ENCODE assay signal across 8 cellular contexts in the genomic region with DNA sequence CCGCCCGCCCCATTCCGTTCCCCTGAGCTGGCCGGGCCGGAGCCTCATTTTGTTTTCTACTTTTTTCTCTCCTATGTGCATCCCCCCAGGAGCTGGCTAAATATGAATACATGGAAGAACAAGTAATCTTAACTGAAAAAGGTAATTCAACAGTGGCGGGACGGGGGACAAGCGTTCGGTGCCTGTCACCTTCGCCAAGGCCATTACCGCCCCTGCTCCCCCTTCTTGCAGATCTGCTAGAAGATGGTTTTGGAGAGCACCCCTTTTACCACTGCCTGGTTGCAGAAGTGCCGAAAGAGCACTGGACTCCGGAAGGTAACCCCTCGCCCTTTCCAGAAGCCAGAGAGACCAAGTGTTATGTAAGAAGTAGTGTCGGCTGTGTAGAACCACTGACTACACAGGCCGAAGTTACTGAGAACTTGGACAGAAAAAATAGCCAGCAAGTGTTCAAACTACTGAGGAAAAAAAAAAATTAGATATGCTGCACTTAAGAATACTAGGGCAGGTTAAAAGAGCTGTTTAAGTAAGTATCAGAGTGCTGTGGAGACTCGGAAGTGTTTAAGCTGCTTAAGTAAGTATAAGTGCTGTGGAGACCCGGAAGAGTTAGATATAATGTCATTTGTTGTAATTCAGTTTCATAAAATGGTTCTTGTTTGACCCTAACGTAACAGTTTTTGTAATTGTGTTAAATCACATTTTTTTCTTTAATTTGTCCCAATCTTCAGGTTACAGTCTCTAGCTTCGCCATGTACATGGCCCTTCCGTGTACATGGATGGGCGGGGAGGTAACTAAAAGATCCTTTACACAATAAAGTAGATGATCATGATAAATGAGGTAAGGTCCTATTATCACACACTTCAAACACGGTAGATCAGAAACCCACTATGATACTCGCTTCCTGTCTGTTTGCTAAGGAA. TPM values are rescaled to one million over a fixed set of nuclear protein-coding genes. Genes with fewer than 3 reads are reported as not detected.
DNase-seq lines count a peak whose midpoint lies in the region; ATAC-seq and TF ChIP-seq lines count a peak whose summit lies in the region.

No MANE protein-coding gene starts in this region.

- H3K4ac ChIP-seq in H9 (ENCODE audit: low read depth, low read length): no peak overlapping the region

- H3K27ac ChIP-seq in H9 (ENCODE audit: insufficient read length, low read depth, low read length) (no peak overlapping the region), SK-N-MC (no peak overlapping the region)

- H3K4me3 ChIP-seq in SK-N-MC (peak overlapping the region; percentile 86), epithelial cell of esophagus (ENCODE audit: low read length) (peak overlapping the region; percentile 83)

- peak overlapping the region; percentile 97 to 98 for H3K4me3 Mint-ChIP-seq in H9
- peak overlapping the region; percentile 99 for H3K4me3 Mint-ChIP-seq in nephron progenitor cell

- H3K9ac ChIP-seq in H9 (ENCODE audit: extremely low read depth, insufficient read length, low read length) (peak overlapping the region; percentile 94), SK-N-MC (ENCODE audit: insufficient read length) (peak overlapping the region; percentile 28)

- peaks cover 3% of the 10 kb centered on the region for H3K23me2 ChIP-seq in H9 (ENCODE audit: insufficient read length, low read depth, low read length, poor library complexity, severe bottlenecking)

- no peak overlapping the region for H2BK15ac ChIP-seq in H9 (ENCODE audit: low read depth, low read length)

- H3K4me1 Mint-ChIP-seq in H9: peaks cover 24 to 26% of the 10 kb centered on the region in 2 experiments
- H3K4me1 Mint-ChIP-seq in nephron progenitor cell: peaks cover 44% of the 10 kb centered on the region

- no peak overlapping the region for H3K14ac ChIP-seq in H9 (ENCODE audit: insufficient read depth, low read length)

- no peak overlapping the region for H3K18ac ChIP-seq in H9 (ENCODE audit: insufficient read length, low read depth, low read length)

- H2BK12ac ChIP-seq in H9 (ENCODE audit: insufficient read length, low read depth, low read length): no peak overlapping the region

- no peaks in the 10 kb centered on the region for H4K20me1 ChIP-seq in H9 (ENCODE audit: control insufficient read depth, insufficient read depth, insufficient read length)

- no peak overlapping the region for H2AK5ac ChIP-seq in H9 (ENCODE audit: insufficient read length, low read length)

- no peak overlapping the region for H4K5ac ChIP-seq in H9 (ENCODE audit: insufficient read length, low read depth, low read length)

- TF ChIP-seq CTCF in H9 (conservative IDR thresholded peaks at IDR 0.05) (no peak), epithelial cell of esophagus (IDR thresholded peaks at IDR 0.05; ENCODE audit: insufficient read depth, low read depth, low read length, missing control alignments) (no peak), nephron progenitor cell (IDR thresholded peaks at IDR 0.05) (no peak)

- H3K27ac Mint-ChIP-seq in H9 (peak overlapping the region in 2 of 3 experiments; percentile 81 to 93; a peak in 4 of 7 replicates), nephron progenitor cell (peak overlapping the region; percentile 89)

- peak overlapping the region; percentile 96 for H3K4me2 ChIP-seq in H9 (ENCODE audit: insufficient read depth, insufficient read length, low read length)

- H2AFZ ChIP-seq in H9 (ENCODE audit: low read length): no peak overlapping the region

- H2BK120ac ChIP-seq in H9 (ENCODE audit: low read depth, low read length, poor library complexity, severe bottlenecking): no peak overlapping the region

- ATAC-seq in HG03280 (IDR thresholded peaks at IDR 0.05; ENCODE audit: unreplicated experiment): no peak
- ATAC-seq in HG02610 (IDR thresholded peaks at IDR 0.05; ENCODE audit: unreplicated experiment): no peak
- no peak for ATAC-seq in GM18858 (IDR thresholded peaks at IDR 0.05; ENCODE audit: unreplicated experiment)

- H3K79me1 ChIP-seq in H9 (ENCODE audit: insufficient read depth, low read depth, low read length, poor library complexity, severe bottlenecking): no peaks in the 10 kb centered on the region

- no peaks in the 10 kb centered on the region for H3K27me3 ChIP-seq in H9 (ENCODE audit: insufficient read depth, low read length)

- DNase-seq in H9: no peak
- no peak for DNase-seq in SK-N-MC (ENCODE audit: low read depth, low spot score)
- DNase-seq in epithelial cell of esophagus (ENCODE audit: low read depth): no peak
- DNase-seq in nephron progenitor cell: peak; percentile 13
- no peak for DNase-seq in SIG-M5 treated with dmso at 0.1 percent for 504 hours (lab: John Stamatoyannopoulos, UW; ENCODE audit: unreplicated experiment)

- no peaks in the 10 kb centered on the region; the same call in 1 of the 2 replicates for H3K36me3 ChIP-seq in SK-N-MC (ENCODE audit: insufficient read depth, low read length)

- no peak overlapping the region for H3K56ac ChIP-seq in H9 (ENCODE audit: insufficient read length, low read depth, low read length)

- H3K27me3 Mint-ChIP-seq in H9 (ENCODE audit: low read depth) (no peaks in the 10 kb centered on the region), nephron progenitor cell (ENCODE audit: low read depth, poor library complexity) (peaks cover 3% of the 10 kb centered on the region)

- H3K23ac ChIP-seq in H9 (ENCODE audit: insufficient read length, low read depth, low read length): no peak overlapping the region

- H3K79me2 ChIP-seq in H9 (ENCODE audit: insufficient read depth, low read length): no peaks in the 10 kb centered on the region

- H3K9me3 ChIP-seq in H9 (ENCODE audit: control insufficient read depth, low read depth, low read length) (no peaks in the 10 kb centered on the region), SK-N-MC (ENCODE audit: low read depth, low read length) (no peaks in the 10 kb centered on the region)

- H3K36me3 Mint-ChIP-seq in H9 (ENCODE audit: insufficient read depth in 1 of 3, low read depth in 3 of 3): peaks cover 8 to 24% (median 24%) of the 10 kb centered on the region in 3 experiments; a peak in 6 of 7 replicates
- H3K36me3 Mint-ChIP-seq in nephron progenitor cell (ENCODE audit: low read depth): peaks cover 33% of the 10 kb centered on the region

- no peak overlapping the region for H2BK20ac ChIP-seq in H9 (ENCODE audit: low read depth, low read length, poor library complexity, severe bottlenecking)

- no CpG with 5 or more reads among the region's 24 CpGs for WGBS in H9 (ENCODE audit: extremely low coverage, insufficient read length, low lambda C conversion rate)

- no peak overlapping the region for H3T11ph ChIP-seq in H9 (ENCODE audit: low read length)

- no peaks in the 10 kb centered on the region for H3K9me3 Mint-ChIP-seq in H9
- H3K9me3 Mint-ChIP-seq in nephron progenitor cell: no peaks in the 10 kb centered on the region

- no peaks in the 10 kb centered on the region for H3K4me1 ChIP-seq in H9 (ENCODE audit: insufficient read depth, low read length)

- no peak overlapping the region for H2BK5ac ChIP-seq in H9 (ENCODE audit: insufficient read length, low read length)

- H4K8ac ChIP-seq in H9 (replicated peaks; ENCODE audit: insufficient read length, low read depth, low read length): no peak overlapping the region

- H4K91ac ChIP-seq in H9 (ENCODE audit: insufficient read length, low read depth, low read length): no peak overlapping the region

RNA-seq across cellular contexts. Expression of a gene that starts 0.9 kb away (rescaled TPM):
- total RNA-seq in H9 (2021): 55.2 and 62.2 TPM in 2 replicates

RNA-seq across cellular contexts. Expression of a gene that starts 40.8 kb away (rescaled TPM):
- 72.3 and 73.4 TPM in 2 replicates for total RNA-seq in H9 (2021)
